In the genomic region with DNA sequence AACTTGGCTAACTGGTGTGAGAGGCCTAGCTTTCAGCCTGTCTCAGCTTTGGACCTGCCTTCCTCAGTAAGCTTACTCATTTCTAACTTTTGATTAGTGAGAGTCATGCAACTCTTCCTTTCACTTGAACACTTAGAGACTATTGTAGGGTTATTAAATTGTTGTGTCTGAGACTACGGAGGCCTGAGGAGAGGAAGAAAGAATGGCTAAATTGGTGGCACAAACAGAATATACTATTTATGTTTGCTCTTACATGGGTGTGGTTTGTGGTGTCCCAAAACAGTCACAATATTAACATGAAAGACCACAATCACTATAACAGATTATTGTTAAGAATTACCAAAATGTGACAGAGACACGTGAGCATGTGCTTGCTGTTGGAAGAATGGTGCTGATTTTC, we compare ENCODE assay signal across 12 cellular contexts.
DNase-seq lines count a peak whose midpoint lies in the region; ATAC-seq and TF ChIP-seq lines count a peak whose summit lies in the region.
"Had no signal": no experiment of that assay in that cellular context is flagged by ENCODE, and none has a peak within 500 bp of the region (broad histone marks: within the 10 kb centered on the region; RNA-seq: fewer than 3 reads in every experiment).

No MANE protein-coding gene starts in this region.

- no peaks in the 10 kb centered on the region for H3K9me3 Mint-ChIP-seq in natural killer cell

- H3K4me3 Mint-ChIP-seq in natural killer cell: no peak overlapping the region
- H3K4me3 Mint-ChIP-seq: activated naive CD4-positive, alpha-beta T cell treated with anti-CD3 and anti-CD28 coated beads, Interleukin-2, amount 10 ng/mL, durations not matched to agents 7 days and 5 days had no signal

- H3K27me3 ChIP-seq in MG63: no peaks in the 10 kb centered on the region
- H3K27me3 ChIP-seq: dorsolateral prefrontal cortex had no signal

- H3K4me1 Mint-ChIP-seq in natural killer cell: peaks cover 21 to 24% of the 10 kb centered on the region in 2 donors

- DNase-seq in natural killer cell: no peak
- no peak for DNase-seq in MG63
- DNase-seq in COR-L47 (lab: John Stamatoyannopoulos, UW): no peak
- no peak for DNase-seq in NCI-H1092 treated with DMSO at 0.1 percent for 48 hours (lab: John Stamatoyannopoulos, UW)
- DNase-seq: activated naive CD4-positive, alpha-beta T cell treated with anti-CD3 and anti-CD28 coated beads, Interleukin-2, amount 10 ng/mL, durations not matched to agents 7 days and 5 days; DND-41; dorsolateral prefrontal cortex had no signal

- no peaks in the 10 kb centered on the region for H3K9me3 ChIP-seq in MG63

- TF ChIP-seq CTCF in natural killer cell (IDR thresholded peaks at IDR 0.05): no peak

- peaks cover 28% of the 10 kb centered on the region for H3K36me3 Mint-ChIP-seq in natural killer cell

- ATAC-seq in GM19025 (IDR thresholded peaks at IDR 0.05; ENCODE audit: low read depth, unreplicated experiment) (peak; percentile 76), GM21717 (IDR thresholded peaks at IDR 0.05; ENCODE audit: unreplicated experiment) (peak; percentile 92), HG03103 (IDR thresholded peaks at IDR 0.05; ENCODE audit: low read depth, unreplicated experiment) (peak; percentile 82), natural killer cell (peak in 2 of 3 donors; percentile 24 to 54)
- ATAC-seq: HCT116 had no signal

- no peak overlapping the region for H3K4me3 ChIP-seq in MG63
- H3K4me3 ChIP-seq: dorsolateral prefrontal cortex, skin epidermis had no signal

- no peaks in the 10 kb centered on the region for H3K27me3 Mint-ChIP-seq in natural killer cell (ENCODE audit: low read depth in 2 of 2)
- H3K27me3 Mint-ChIP-seq: activated naive CD4-positive, alpha-beta T cell treated with anti-CD3 and anti-CD28 coated beads, Interleukin-2, amount 10 ng/mL, durations not matched to agents 7 days and 5 days had no signal

- H3K36me3 ChIP-seq in MG63: peaks cover 3% of the 10 kb centered on the region

- intact Hi-C loops in natural killer cell (cut with micrococcal nuclease): no loop called here

- peak overlapping the region; percentile 28 to 36 for H3K27ac Mint-ChIP-seq in natural killer cell
- H3K27ac Mint-ChIP-seq: activated naive CD4-positive, alpha-beta T cell treated with anti-CD3 and anti-CD28 coated beads, Interleukin-2, amount 10 ng/mL, durations not matched to agents 7 days and 5 days had no signal

Comparison
In these comparisons a context has a peak if more than half of its experiments do, and no peak if none do; other contexts are left out.
1. ATAC-seq: peak in every context shown above with its lines; median percentile 92 in GM21717; 82 in HG03103; 76 in GM19025; 39 in natural killer cell.